In the genomic region with DNA sequence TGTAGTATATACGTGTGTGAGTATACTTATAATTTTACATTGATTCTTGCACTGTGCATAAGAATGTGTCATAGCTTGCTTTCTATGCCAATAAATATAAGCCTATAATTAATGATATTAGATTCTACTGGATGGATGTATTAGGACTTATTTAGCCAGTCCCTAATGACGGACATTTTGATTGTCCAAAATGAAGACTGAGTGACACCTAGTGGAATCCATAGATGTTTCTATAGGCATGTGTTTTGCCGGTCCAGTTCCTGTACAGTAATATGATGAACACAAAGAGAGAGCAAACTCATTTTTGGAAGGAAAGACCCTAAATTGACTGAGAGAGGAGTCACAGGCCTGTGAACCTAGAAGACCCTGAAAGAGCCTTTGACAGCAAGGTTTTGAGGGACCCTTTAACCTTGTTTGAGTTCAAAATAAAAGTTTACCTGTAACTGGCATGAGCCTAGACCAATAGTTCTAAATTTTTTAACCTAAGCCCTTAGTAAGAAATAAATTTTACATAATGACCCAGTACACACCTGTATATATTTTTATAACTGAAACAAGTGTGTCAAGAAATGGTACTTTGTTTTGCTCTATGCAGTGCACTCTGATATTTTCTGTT, we compare ENCODE assay signal across 1 cellular context.
TF ChIP-seq lines count a peak whose summit lies in the region.

No MANE protein-coding gene starts in this region.

TF ChIP-seq in H1, 55 proteins besides CTCF, POLR2A, EP300 and RAD21 (continued from another document):
- no peak for TF ChIP-seq SIN3A (conservative IDR thresholded peaks at IDR 0.05 in 1 of 2, IDR thresholded peaks at IDR 0.05 in 1 of 2; ENCODE audit: low read depth in 1 of 2, low read length in 2 of 2)
- no peak for TF ChIP-seq POLR2AphosphoS5 (IDR thresholded peaks at IDR 0.05; ENCODE audit: low read depth, low read length)
- no peak for TF ChIP-seq MAFK (IDR thresholded peaks at IDR 0.05; ENCODE audit: low read depth, low read length)
- TF ChIP-seq, protein P1, sequence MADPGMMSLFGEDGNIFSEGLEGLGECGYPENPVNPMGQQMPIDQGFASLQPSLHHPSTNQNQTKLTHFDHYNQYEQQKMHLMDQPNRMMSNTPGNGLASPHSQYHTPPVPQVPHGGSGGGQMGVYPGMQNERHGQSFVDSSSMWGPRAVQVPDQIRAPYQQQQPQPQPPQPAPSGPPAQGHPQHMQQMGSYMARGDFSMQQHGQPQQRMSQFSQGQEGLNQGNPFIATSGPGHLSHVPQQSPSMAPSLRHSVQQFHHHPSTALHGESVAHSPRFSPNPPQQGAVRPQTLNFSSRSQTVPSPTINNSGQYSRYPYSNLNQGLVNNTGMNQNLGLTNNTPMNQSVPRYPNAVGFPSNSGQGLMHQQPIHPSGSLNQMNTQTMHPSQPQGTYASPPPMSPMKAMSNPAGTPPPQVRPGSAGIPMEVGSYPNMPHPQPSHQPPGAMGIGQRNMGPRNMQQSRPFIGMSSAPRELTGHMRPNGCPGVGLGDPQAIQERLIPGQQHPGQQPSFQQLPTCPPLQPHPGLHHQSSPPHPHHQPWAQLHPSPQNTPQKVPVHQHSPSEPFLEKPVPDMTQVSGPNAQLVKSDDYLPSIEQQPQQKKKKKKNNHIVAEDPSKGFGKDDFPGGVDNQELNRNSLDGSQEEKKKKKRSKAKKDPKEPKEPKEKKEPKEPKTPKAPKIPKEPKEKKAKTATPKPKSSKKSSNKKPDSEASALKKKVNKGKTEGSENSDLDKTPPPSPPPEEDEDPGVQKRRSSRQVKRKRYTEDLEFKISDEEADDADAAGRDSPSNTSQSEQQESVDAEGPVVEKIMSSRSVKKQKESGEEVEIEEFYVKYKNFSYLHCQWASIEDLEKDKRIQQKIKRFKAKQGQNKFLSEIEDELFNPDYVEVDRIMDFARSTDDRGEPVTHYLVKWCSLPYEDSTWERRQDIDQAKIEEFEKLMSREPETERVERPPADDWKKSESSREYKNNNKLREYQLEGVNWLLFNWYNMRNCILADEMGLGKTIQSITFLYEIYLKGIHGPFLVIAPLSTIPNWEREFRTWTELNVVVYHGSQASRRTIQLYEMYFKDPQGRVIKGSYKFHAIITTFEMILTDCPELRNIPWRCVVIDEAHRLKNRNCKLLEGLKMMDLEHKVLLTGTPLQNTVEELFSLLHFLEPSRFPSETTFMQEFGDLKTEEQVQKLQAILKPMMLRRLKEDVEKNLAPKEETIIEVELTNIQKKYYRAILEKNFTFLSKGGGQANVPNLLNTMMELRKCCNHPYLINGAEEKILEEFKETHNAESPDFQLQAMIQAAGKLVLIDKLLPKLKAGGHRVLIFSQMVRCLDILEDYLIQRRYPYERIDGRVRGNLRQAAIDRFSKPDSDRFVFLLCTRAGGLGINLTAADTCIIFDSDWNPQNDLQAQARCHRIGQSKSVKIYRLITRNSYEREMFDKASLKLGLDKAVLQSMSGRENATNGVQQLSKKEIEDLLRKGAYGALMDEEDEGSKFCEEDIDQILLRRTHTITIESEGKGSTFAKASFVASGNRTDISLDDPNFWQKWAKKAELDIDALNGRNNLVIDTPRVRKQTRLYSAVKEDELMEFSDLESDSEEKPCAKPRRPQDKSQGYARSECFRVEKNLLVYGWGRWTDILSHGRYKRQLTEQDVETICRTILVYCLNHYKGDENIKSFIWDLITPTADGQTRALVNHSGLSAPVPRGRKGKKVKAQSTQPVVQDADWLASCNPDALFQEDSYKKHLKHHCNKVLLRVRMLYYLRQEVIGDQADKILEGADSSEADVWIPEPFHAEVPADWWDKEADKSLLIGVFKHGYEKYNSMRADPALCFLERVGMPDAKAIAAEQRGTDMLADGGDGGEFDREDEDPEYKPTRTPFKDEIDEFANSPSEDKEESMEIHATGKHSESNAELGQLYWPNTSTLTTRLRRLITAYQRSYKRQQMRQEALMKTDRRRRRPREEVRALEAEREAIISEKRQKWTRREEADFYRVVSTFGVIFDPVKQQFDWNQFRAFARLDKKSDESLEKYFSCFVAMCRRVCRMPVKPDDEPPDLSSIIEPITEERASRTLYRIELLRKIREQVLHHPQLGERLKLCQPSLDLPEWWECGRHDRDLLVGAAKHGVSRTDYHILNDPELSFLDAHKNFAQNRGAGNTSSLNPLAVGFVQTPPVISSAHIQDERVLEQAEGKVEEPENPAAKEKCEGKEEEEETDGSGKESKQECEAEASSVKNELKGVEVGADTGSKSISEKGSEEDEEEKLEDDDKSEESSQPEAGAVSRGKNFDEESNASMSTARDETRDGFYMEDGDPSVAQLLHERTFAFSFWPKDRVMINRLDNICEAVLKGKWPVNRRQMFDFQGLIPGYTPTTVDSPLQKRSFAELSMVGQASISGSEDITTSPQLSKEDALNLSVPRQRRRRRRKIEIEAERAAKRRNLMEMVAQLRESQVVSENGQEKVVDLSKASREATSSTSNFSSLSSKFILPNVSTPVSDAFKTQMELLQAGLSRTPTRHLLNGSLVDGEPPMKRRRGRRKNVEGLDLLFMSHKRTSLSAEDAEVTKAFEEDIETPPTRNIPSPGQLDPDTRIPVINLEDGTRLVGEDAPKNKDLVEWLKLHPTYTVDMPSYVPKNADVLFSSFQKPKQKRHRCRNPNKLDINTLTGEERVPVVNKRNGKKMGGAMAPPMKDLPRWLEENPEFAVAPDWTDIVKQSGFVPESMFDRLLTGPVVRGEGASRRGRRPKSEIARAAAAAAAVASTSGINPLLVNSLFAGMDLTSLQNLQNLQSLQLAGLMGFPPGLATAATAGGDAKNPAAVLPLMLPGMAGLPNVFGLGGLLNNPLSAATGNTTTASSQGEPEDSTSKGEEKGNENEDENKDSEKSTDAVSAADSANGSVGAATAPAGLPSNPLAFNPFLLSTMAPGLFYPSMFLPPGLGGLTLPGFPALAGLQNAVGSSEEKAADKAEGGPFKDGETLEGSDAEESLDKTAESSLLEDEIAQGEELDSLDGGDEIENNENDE (IDR thresholded peaks at IDR 0.05; ENCODE audit: insufficient replicate concordance, low read length): no peak
- TF ChIP-seq CHD1 (IDR thresholded peaks at IDR 0.05; ENCODE audit: low read depth, low read length): no peak
- no peak for TF ChIP-seq ASH2L (IDR thresholded peaks at IDR 0.05; ENCODE audit: low read length)
- TF ChIP-seq, protein P2, sequence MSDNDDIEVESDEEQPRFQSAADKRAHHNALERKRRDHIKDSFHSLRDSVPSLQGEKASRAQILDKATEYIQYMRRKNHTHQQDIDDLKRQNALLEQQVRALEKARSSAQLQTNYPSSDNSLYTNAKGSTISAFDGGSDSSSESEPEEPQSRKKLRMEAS (IDR thresholded peaks at IDR 0.05): no peak
- no peak for TF ChIP-seq JUN (IDR thresholded peaks at IDR 0.05; ENCODE audit: low read depth, low read length)
- no peak for TF ChIP-seq POU5F1 (IDR thresholded peaks at IDR 0.05; ENCODE audit: low read depth, low read length)
- no peak for TF ChIP-seq CBX8 (IDR thresholded peaks at IDR 0.05; ENCODE audit: borderline replicate concordance, low read depth, low read length)
- TF ChIP-seq, protein P3, sequence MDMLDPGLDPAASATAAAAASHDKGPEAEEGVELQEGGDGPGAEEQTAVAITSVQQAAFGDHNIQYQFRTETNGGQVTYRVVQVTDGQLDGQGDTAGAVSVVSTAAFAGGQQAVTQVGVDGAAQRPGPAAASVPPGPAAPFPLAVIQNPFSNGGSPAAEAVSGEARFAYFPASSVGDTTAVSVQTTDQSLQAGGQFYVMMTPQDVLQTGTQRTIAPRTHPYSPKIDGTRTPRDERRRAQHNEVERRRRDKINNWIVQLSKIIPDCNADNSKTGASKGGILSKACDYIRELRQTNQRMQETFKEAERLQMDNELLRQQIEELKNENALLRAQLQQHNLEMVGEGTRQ (IDR thresholded peaks at IDR 0.05; ENCODE audit: low read length): no peak
